In the genomic region with DNA sequence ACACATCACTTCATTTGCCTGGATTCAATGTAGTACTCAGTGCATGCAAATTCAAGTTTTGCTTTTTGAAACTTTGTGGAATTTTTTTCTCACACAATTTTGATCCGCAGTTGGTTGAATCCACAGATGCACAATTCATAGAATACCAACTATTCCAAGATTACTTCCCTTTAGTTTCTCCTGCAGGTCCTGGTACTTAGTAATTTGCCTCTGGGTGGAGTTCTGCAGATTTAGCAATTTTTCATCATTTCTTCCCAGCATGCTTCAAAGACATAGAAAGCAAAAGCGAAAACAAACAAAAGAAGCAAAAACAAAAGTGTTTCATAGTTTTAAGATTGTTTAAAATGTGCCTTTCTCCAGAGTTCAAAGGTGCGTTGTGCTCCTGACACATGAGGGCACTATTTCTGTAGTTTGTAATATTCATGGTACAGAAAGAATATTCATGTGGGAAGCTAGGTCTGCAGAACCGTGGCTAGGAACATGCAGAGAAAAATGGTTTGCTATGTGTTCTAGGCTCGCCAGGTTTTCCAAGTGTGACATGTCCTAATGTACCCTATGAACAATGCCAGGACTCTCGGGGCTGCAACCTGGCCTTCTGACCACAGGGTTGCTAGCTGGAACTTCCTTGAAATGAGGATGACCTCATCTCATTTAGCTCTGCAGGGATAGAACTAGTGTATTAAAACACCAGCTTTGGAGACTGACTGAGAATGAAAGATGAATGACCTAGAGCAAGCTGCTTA, we compare ENCODE assay signal across 8 cellular contexts. TPM values are rescaled to one million over a fixed set of nuclear protein-coding genes. Genes with fewer than 3 reads are reported as not detected.
DNase-seq lines count a peak whose midpoint lies in the region; ATAC-seq, FAIRE-seq and TF ChIP-seq lines count a peak whose summit lies in the region.

No MANE protein-coding gene starts in this region.

- TF ChIP-seq CTCF in C4-2B (conservative IDR thresholded peaks at IDR 0.05) (peak; percentile 81), GM12878 (IDR thresholded peaks at IDR 0.05 in 2 of 3, conservative IDR thresholded peaks at IDR 0.05 in 1 of 3; ENCODE audit: control insufficient read depth in 2 of 3, extremely low read depth in 1 of 3, insufficient read depth in 1 of 3, low read depth in 3 of 3, low read length in 3 of 3) (peak; percentile 58 to 81 (median 80); a peak in 5 of 6 replicates), kidney (IDR thresholded peaks at IDR 0.05; ENCODE audit: borderline replicate concordance, extremely low read depth, insufficient read depth) (peak; percentile 41)

- no peaks in the 10 kb centered on the region; the same call in 1 of the 3 replicates for H3K9me3 ChIP-seq in GM12878 (replicated peaks; ENCODE audit: control insufficient read depth, insufficient read depth, low read length)
- H3K9me3 ChIP-seq in kidney (ENCODE audit: control insufficient read depth in 1 of 2, low read length in 2 of 2): no peaks in the 10 kb centered on the region

- 17% methylated on average over 6 of the region's 6 CpGs for WGBS in GM12878 (ENCODE audit: insufficient coverage, insufficient replicate concordance, low lambda C conversion rate, missing lambda C conversion rate)

- H3K4me1 ChIP-seq in GM12878 (ENCODE audit: control insufficient read depth, insufficient read depth, low read length) (peaks cover 31% of the 10 kb centered on the region), kidney (ENCODE audit: control insufficient read depth in 1 of 2, insufficient read depth in 1 of 2, low read depth in 1 of 2, low read length in 2 of 2) (peaks cover 7 to 13% of the 10 kb centered on the region in 2 donors)

- H3K36me3 ChIP-seq in GM12878 (ENCODE audit: control insufficient read depth in 2 of 2, insufficient read depth in 2 of 2, low read length in 1 of 2): no peaks in the 10 kb centered on the region
- no peaks in the 10 kb centered on the region for H3K36me3 ChIP-seq in kidney (ENCODE audit: control insufficient read depth in 1 of 2, insufficient read depth in 2 of 2, low read length in 2 of 2)

- POLR2A ChIA-PET in GM12878 (lab: Charles Lee): interaction anchor here (0.5 to 3.1 kb wide), 10 partner anchors 17 to 108 kb away, joined by 3 to 28 read pairs (median 7); a partner anchor contains a TSS

- peak; percentile 76 for ATAC-seq in GM18861 (IDR thresholded peaks at IDR 0.05; ENCODE audit: unreplicated experiment)
- peak; percentile 79 for ATAC-seq in HG03097 (IDR thresholded peaks at IDR 0.05; ENCODE audit: low FRiP score, unreplicated experiment)
- ATAC-seq in GM12878: peak; percentile 93
- ATAC-seq in HG03135 (IDR thresholded peaks at IDR 0.05; ENCODE audit: unreplicated experiment): no peak

- CTCF ChIA-PET in GM12878 (lab: Yijun Ruan, JAX): interaction anchor here (0.7 to 5.7 kb wide), 46 partner anchors 9 to 805 kb away, joined by 3 to 255 read pairs (median 5); a partner anchor contains a TSS

- peak overlapping the region; percentile 47; the same call in 1 of the 2 replicates for H3K27ac ChIP-seq in C4-2B
- peak overlapping the region; percentile 55 for H3K27ac ChIP-seq in GM12878 (ENCODE audit: control insufficient read depth, insufficient read depth)
- no peak overlapping the region for H3K27ac ChIP-seq in kidney (ENCODE audit: low read depth in 2 of 2, low read length in 2 of 2)

- H3K27me3 ChIP-seq in GM12878 (replicated peaks in 1 of 2; ENCODE audit: control insufficient read depth in 2 of 2, insufficient read depth in 2 of 2, low read length in 1 of 2): no peaks in the 10 kb centered on the region

- RAD21 ChIA-PET in GM12878 (lab: Charles Lee; ENCODE audit: unreplicated experiment): interaction anchor here (0.7 to 5.5 kb wide), 33 partner anchors 9 to 482 kb away, joined by 3 to 182 read pairs (median 6); a partner anchor contains a TSS

- H3K4me3 ChIP-seq in GM12878 (peak overlapping the region; percentile 4; the same call in 1 of the 2 replicates), kidney (ENCODE audit: low read length in 2 of 2) (no peak overlapping the region)

- SMC1A ChIA-PET in GM12878 (lab: Charles Lee; ENCODE audit: uncharacterized antibody, unreplicated experiment): interaction anchor here (0.7 to 7.4 kb wide), 34 partner anchors 9 to 483 kb away, joined by 3 to 215 read pairs (median 5); no protein-coding TSS in a partner anchor

- intact Hi-C loops in GM12878 (cut with micrococcal nuclease; ENCODE audit: unreplicated experiment) (loop anchor here (1.0 to 10.0 kb wide), 5 partner anchors 31 to 335 kb away; a partner anchor contains a TSS), kidney (cut with DNase I) (loop anchor here (5.0 kb wide), 1 partner anchor 87 kb away; no protein-coding TSS in a partner anchor)

- FAIRE-seq in GM12878 (lab: Jason Lieb, UNC) (peak; percentile 83), kidney (lab: Jason Lieb, UNC) (peak; percentile 25)

- in situ Hi-C loops in GM12878 (cut with MboI): loop anchor here (5.0 kb wide), 1 partner anchor 87 kb away; no protein-coding TSS in a partner anchor

- H3K4me2 ChIP-seq in GM12878 (ENCODE audit: control insufficient read depth, insufficient read depth): peak overlapping the region; percentile 78

- no peak for TF ChIP-seq POLR2A in GM12878 (IDR thresholded peaks at IDR 0.05; ENCODE audit: low read depth, low read length)

- TF ChIP-seq RAD21 in GM12878 (IDR thresholded peaks at IDR 0.05; ENCODE audit: insufficient read depth, low read depth, low read length): peak; percentile 90

- peak overlapping the region; percentile 94 for H2AFZ ChIP-seq in GM12878 (ENCODE audit: control insufficient read depth, low read depth, low read length)

- H4K20me1 ChIP-seq in GM12878 (ENCODE audit: control insufficient read depth, insufficient read depth): no peaks in the 10 kb centered on the region

- DNase-seq in OCI-M1 (lab: John Stamatoyannopoulos, UW): peak; percentile 88
- DNase-seq in GM12878 (ENCODE audit: low read depth, low spot score): peak; percentile 79
- DNase-seq in kidney: no peak
- peak; percentile 22 for DNase-seq in stimulated activated naive CD4-positive, alpha-beta T cell treated with Interleukin-2 at 50 U/mL for 16 hours (lab: John Stamatoyannopoulos, UW)

- BruUV-seq in GM12878 (replicated peaks; lab: Mats Ljungman, UMichigan): no TSS peak

- H3K9ac ChIP-seq in GM12878 (ENCODE audit: control insufficient read depth, insufficient read depth, low read length) (no peak overlapping the region; the same call in 1 of the 2 replicates), kidney (ENCODE audit: low read length in 2 of 2) (no peak overlapping the region)

- no peak for TF ChIP-seq EP300 in GM12878 (IDR thresholded peaks at IDR 0.05; ENCODE audit: borderline replicate concordance in 1 of 2, control insufficient read depth in 1 of 2, low read depth in 2 of 2, low read length in 2 of 2)

- no peaks in the 10 kb centered on the region for H3K79me2 ChIP-seq in GM12878 (ENCODE audit: control insufficient read depth, insufficient read depth, low read length)

TF ChIP-seq in GM12878, 131 proteins besides CTCF, POLR2A, EP300 and RAD21 (continues in another document):
- TF ChIP-seq CREB1 (IDR thresholded peaks at IDR 0.05; ENCODE audit: low read depth): 0 out of 2 replicates have a peak, but pooled peaks have one; percentile 6
- peak; percentile 91 for TF ChIP-seq ATF7 (IDR thresholded peaks at IDR 0.05; ENCODE audit: low read depth)

RNA-seq across cellular contexts. Expression of a gene that starts 30.0 kb away (rescaled TPM):
- total RNA-seq in GM12878 (2013; cell fraction: nucleolus; rRNA removed): 50.6 and 59.2 TPM in 2 replicates
- total RNA-seq in GM12878 (2014; rRNA removed) (64.2 and 65.7 TPM in 2 replicates), GM12878 (2014; rRNA removed; fragmentation: Illumina TruSeq; extraction: Trizol) (73.6 and 76.7 TPM in 2 replicates), GM12878 (2021) (77.4 and 78.3 TPM in 2 replicates), kidney (18.3 TPM)
- polyA plus RNA-seq in GM12878 (2011; ENCODE audit: low read depth): 42.5 TPM
- polyA plus RNA-seq in GM12878 (2011; rRNA removed) (54.8 and 59.3 TPM in 2 replicates), GM12878 (2014; fragmentation: Illumina TruSeq; extraction: Trizol) (56.8 and 71.5 TPM in 2 replicates), GM12878 (2014; fragmentation: Nextera tagmentation; extraction: Ambion mirVana) (10 to 100 TPM; 11.4 to 18.9 TPM), GM12878 (2014; rRNA removed) (69.6 and 71.7 TPM in 2 replicates), GM12878 (2016; fragmentation: Nextera tagmentation; extraction: Ambion mirVana) (10 to 100 TPM; 74.6 to 75.7 TPM), kidney (ENCODE audit: insufficient read depth, low read depth, low replicate concordance) (3.9 TPM)
- polyA plus RNA-seq in GM12878 (2011; cell fraction: cytosol; rRNA removed): 37.4 and 40.7 TPM in 2 replicates
- 21.2 and 25.8 TPM in 2 replicates for polyA plus RNA-seq in GM12878 (2011; cell fraction: nucleus; rRNA removed)
- polyA plus RNA-seq in GM12878 (2012): 62.9 and 72.8 TPM in 2 replicates
- polyA minus RNA-seq in GM12878 (2011; rRNA and poly(A)+ RNA removed): 45.6 and 53.5 TPM in 2 replicates
- 19.9 and 20.6 TPM in 2 replicates for polyA minus RNA-seq in GM12878 (2011; cell fraction: cytosol; rRNA and poly(A)+ RNA removed)
- polyA minus RNA-seq in GM12878 (2011; cell fraction: nucleus; rRNA and poly(A)+ RNA removed): 12.7 and 26.7 TPM in 2 replicates

RNA-seq across cellular contexts. Expression of a gene that starts 46.4 kb away (rescaled TPM):
- 20.6 and 21.7 TPM in 2 replicates for total RNA-seq in GM12878 (2013; cell fraction: nucleolus; rRNA removed)
- 20.0 and 22.3 TPM in 2 replicates for total RNA-seq in GM12878 (2014; rRNA removed)
- total RNA-seq in GM12878 (2014; rRNA removed; fragmentation: Illumina TruSeq; extraction: Trizol): 17.6 and 18.1 TPM in 2 replicates
- total RNA-seq in GM12878 (2021): 18.8 and 19.1 TPM in 2 replicates
- 5.6 TPM for polyA plus RNA-seq in GM12878 (2011; ENCODE audit: low read depth)
- polyA plus RNA-seq in GM12878 (2011; rRNA removed): 43.8 and 61.7 TPM in 2 replicates
- polyA plus RNA-seq in GM12878 (2011; cell fraction: cytosol; rRNA removed): 21.7 and 22.9 TPM in 2 replicates
- polyA plus RNA-seq in GM12878 (2011; cell fraction: nucleus; rRNA removed): 15.9 and 17.2 TPM in 2 replicates
- 7.1 and 11.4 TPM in 2 replicates for polyA plus RNA-seq in GM12878 (2012)
- polyA plus RNA-seq in GM12878 (2014; fragmentation: Illumina TruSeq; extraction: Trizol): 21.9 and 25.5 TPM in 2 replicates
- polyA plus RNA-seq in GM12878 (2014; fragmentation: Nextera tagmentation; extraction: Ambion mirVana): 10 to 100 TPM in 1 of 2 experiments, 1 to 10 TPM in 1; 5.3 to 11.3 TPM
- 18.0 and 24.2 TPM in 2 replicates for polyA plus RNA-seq in GM12878 (2014; rRNA removed)
- polyA plus RNA-seq in GM12878 (2016; fragmentation: Nextera tagmentation; extraction: Ambion mirVana): 10 to 100 TPM; 33.0 to 34.3 TPM
- 9.8 and 13.0 TPM in 2 replicates for polyA minus RNA-seq in GM12878 (2011; rRNA and poly(A)+ RNA removed)
- polyA minus RNA-seq in GM12878 (2011; cell fraction: cytosol; rRNA and poly(A)+ RNA removed): 9.9 and 11.6 TPM in 2 replicates
- 6.2 and 7.7 TPM in 2 replicates for polyA minus RNA-seq in GM12878 (2011; cell fraction: nucleus; rRNA and poly(A)+ RNA removed)
- 91.2 TPM for total RNA-seq in kidney
- 115 TPM for polyA plus RNA-seq in kidney (ENCODE audit: insufficient read depth, low read depth, low replicate concordance)

Comparison
In these comparisons a context has a peak if more than half of its experiments do, and no peak if none do; other contexts are left out.
1. H3K27ac ChIP-seq: peak in C4-2B (single experiment) and GM12878 (single experiment); none in kidney (0 of 2).
2. Peak in every context shown above with its lines, with median percentiles within 50 percentile points of each other: CTCF ChIP-seq.